ENCODE assay signal across 10 cellular contexts in genomic region chr13:67148219-67148583, GRCh38.
DNase-seq lines count a peak whose midpoint lies in the region; TF ChIP-seq lines count a peak whose summit lies in the region.
"Had no signal": no experiment of that assay in that cellular context is flagged by ENCODE, and none has a peak within 500 bp of the region (broad histone marks: within the 10 kb centered on the region; RNA-seq: fewer than 3 reads in every experiment).

No MANE protein-coding gene starts in this region.

- H3K4me2 ChIP-seq in mammary epithelial cell (ENCODE audit: insufficient read depth, low read depth, low read length), result no peak overlapping the region

- in situ Hi-C loops in mammary epithelial cell (cut with MboI; ENCODE audit: low sequenced_read_pairs in 2 of 2), result no loop called here

- H4K20me1 ChIP-seq in mammary epithelial cell (ENCODE audit: insufficient read depth, low read length), result no peaks in the 10 kb centered on the region

- dilution Hi-C loops in mammary epithelial cell (cut with HindIII; ENCODE audit: low sequenced_read_pairs), result no loop called here

- H3K27me3 ChIP-seq in mammary epithelial cell (ENCODE audit: insufficient read depth, low read length), result no peaks in the 10 kb centered on the region
- no peaks in the 10 kb centered on the region for H3K27me3 ChIP-seq in ascending aorta
- H3K27me3 ChIP-seq: pancreas had no signal

- BruUV-seq in mammary epithelial cell (replicated peaks; lab: Mats Ljungman, UMichigan), result no TSS peak

- DNase-seq in HS-5 (ENCODE audit: low read depth) (peak; percentile 5), mammary epithelial cell (peak; percentile 30), hepatic stellate cell (ENCODE audit: low spot score) (peak; percentile 29), stromal cell of bone marrow (ENCODE audit: low read depth) (peak; percentile 26), ascending aorta (ENCODE audit: low spot score in 2 of 2) (no peak), NCI-H1436 (lab: John Stamatoyannopoulos, UW) (no peak), 8988T (no peak)
- DNase-seq: activated T-cell treated with anti-CD3 and anti-CD28 coated beads, Interleukin-2, amount 50 U/mL, for 24 hours; MV-4-11; pancreas had no signal

- H3K9ac ChIP-seq in mammary epithelial cell (ENCODE audit: insufficient read depth, low read length), result no peak overlapping the region

- no peak overlapping the region for H2AFZ ChIP-seq in mammary epithelial cell (ENCODE audit: low read depth, low read length)

- H3K4me1 ChIP-seq in mammary epithelial cell (ENCODE audit: insufficient read depth, low read length) (peaks cover 8% of the 10 kb centered on the region), ascending aorta (peaks cover 0 to 5% of the 10 kb centered on the region in 2 donors)
- H3K4me1 ChIP-seq: pancreas had no signal

- no peaks in the 10 kb centered on the region for H3K79me2 ChIP-seq in mammary epithelial cell (ENCODE audit: insufficient read depth, low read length)

- intact Hi-C loops in mammary epithelial cell (cut with micrococcal nuclease), result no loop called here
- intact Hi-C loops in ascending aorta (cut with DNase I), result no loop called here

- no peak overlapping the region for H3K4me3 ChIP-seq in mammary epithelial cell (replicated peaks in 1 of 3; ENCODE audit: insufficient read depth in 1 of 3, low read depth in 2 of 3, low read length in 3 of 3)
- H3K4me3 ChIP-seq in ascending aorta, result no peak overlapping the region
- H3K4me3 ChIP-seq: pancreas had no signal

- H3K27ac ChIP-seq in mammary epithelial cell (ENCODE audit: insufficient read depth, low read depth, low read length), result peak overlapping the region; percentile 40
- no peak overlapping the region for H3K27ac ChIP-seq in ascending aorta

- H3K36me3 ChIP-seq in mammary epithelial cell (ENCODE audit: insufficient read depth, low read length) (no peaks in the 10 kb centered on the region), ascending aorta (no peaks in the 10 kb centered on the region)
- H3K36me3 ChIP-seq: pancreas had no signal

- WGBS in mammary epithelial cell (ENCODE audit: low coverage, missing lambda C conversion rate), result 18% methylated on average over 1 of the region's 1 CpG

- no peaks in the 10 kb centered on the region for H3K9me3 ChIP-seq in mammary epithelial cell (replicated peaks; ENCODE audit: insufficient read depth, low read length)
- H3K9me3 ChIP-seq in ascending aorta, result no peaks in the 10 kb centered on the region
- H3K9me3 ChIP-seq: pancreas had no signal

- TF ChIP-seq CTCF in mammary epithelial cell (conservative IDR thresholded peaks at IDR 0.05 in 1 of 2, IDR thresholded peaks at IDR 0.05 in 1 of 2; ENCODE audit: extremely low read depth in 1 of 2, insufficient read depth in 1 of 2, low read depth in 1 of 2, low read length in 2 of 2) (no peak), ascending aorta (IDR thresholded peaks at IDR 0.05) (no peak)

- CTCF ChIA-PET in mammary epithelial cell (lab: Charles Lee; ENCODE audit: low non-redundant PET), result no interaction called here

Comparison
In these comparisons a context has a peak if more than half of its experiments do, and no peak if none do; other contexts are left out.
1. DNase-seq: peak in HS-5 (single experiment), mammary epithelial cell (single experiment), hepatic stellate cell (single experiment) and stromal cell of bone marrow (single experiment); none in ascending aorta (0 of 2), NCI-H1436 (single experiment) and 8988T (single experiment).